10 cellular contexts compared by ENCODE assay signal in the genomic region with DNA sequence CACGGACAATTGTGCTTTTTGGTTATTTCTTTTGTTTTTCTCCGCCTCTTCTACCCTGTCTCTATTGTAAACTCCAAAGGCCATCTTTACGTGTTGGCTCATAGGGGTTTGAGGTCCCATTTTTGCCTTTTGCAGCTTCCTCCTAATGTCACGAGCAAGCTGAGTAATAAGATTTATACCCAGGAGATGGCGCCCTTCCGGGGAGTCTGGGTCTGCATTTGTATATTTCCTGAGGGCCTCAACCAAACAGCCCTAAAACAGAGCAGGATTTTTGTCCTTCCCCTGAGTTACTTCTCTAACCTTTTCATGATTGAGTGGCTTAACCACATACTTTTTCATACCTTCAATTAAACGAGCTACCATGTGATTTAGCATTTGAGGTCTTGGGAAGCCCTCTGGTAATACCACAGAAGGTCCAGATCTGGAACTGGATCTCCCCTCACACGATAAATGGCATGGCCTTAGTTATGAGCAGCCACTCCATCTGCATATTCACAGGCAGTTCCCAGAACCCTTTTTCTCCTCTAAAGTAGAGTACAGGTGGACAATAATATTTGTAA. TPM values are rescaled to one million over a fixed set of nuclear protein-coding genes. Genes with fewer than 3 reads are reported as not detected.
DNase-seq lines count a peak whose midpoint lies in the region; ATAC-seq and TF ChIP-seq lines count a peak whose summit lies in the region.
"Had no signal": no experiment of that assay in that cellular context is flagged by ENCODE, and none has a peak within 500 bp of the region (broad histone marks: within the 10 kb centered on the region; RNA-seq: fewer than 3 reads in every experiment).

No MANE protein-coding gene starts in this region.

- no peak overlapping the region for H3K27ac Mint-ChIP-seq in stimulated activated effector memory CD8-positive, alpha-beta T cell treated with anti-CD3 and anti-CD28 coated beads, Interleukin-12 subunit alpha, Interleukin-12 subunit beta, amount 100 ng/mL, for 72 hours
- H3K27ac Mint-ChIP-seq: stimulated activated memory B cell treated with anti-CD40 and anti-IgM and Interleukin-4, amounts not matched to agents 10 μg/mL and 1 μg/mL and 100 μg/mL, for 72 hours had no signal

- no peak overlapping the region for H3K4me3 Mint-ChIP-seq in stimulated activated effector memory CD8-positive, alpha-beta T cell treated with anti-CD3 and anti-CD28 coated beads, Interleukin-12 subunit alpha, Interleukin-12 subunit beta, amount 100 ng/mL, for 72 hours
- H3K4me3 Mint-ChIP-seq: stimulated activated memory B cell treated with anti-CD40 and anti-IgM and Interleukin-4, amounts not matched to agents 10 μg/mL and 1 μg/mL and 100 μg/mL, for 72 hours had no signal

- no peaks in the 10 kb centered on the region for H3K4me1 Mint-ChIP-seq in stimulated activated effector memory CD8-positive, alpha-beta T cell treated with anti-CD3 and anti-CD28 coated beads, Interleukin-12 subunit alpha, Interleukin-12 subunit beta, amount 100 ng/mL, for 72 hours

- no peak overlapping the region for H3K27ac ChIP-seq in fibroblast of lung (ENCODE audit: insufficient read depth, low read length)
- H3K27ac ChIP-seq: neutrophil had no signal

- H3K4me2 ChIP-seq in fibroblast of lung (ENCODE audit: extremely low read depth, insufficient read depth, low read length), result no peak overlapping the region

- no peak overlapping the region for H2AFZ ChIP-seq in fibroblast of lung (ENCODE audit: low read length)

- no peaks in the 10 kb centered on the region for H3K27me3 ChIP-seq in fibroblast of lung (ENCODE audit: control insufficient read depth, insufficient read depth, low read length)
- H3K27me3 ChIP-seq: neutrophil had no signal

- peak; percentile 35 for DNase-seq in AG08396 (ENCODE audit: low spot score)
- no peak for DNase-seq in GM12864 (ENCODE audit: low read depth)
- peak in 1 of 2 donors; percentile 33 for DNase-seq in fibroblast of lung (ENCODE audit: low read depth in 2 of 2)
- DNase-seq in stimulated activated effector memory CD8-positive, alpha-beta T cell treated with anti-CD3 and anti-CD28 coated beads, Interleukin-12 subunit alpha, Interleukin-12 subunit beta, amount 100 ng/mL, for 72 hours (ENCODE audit: low spot score in 2 of 2), result no peak
- DNase-seq in DMS153 treated with DMSO at 0.1 percent for 48 hours (lab: John Stamatoyannopoulos, UW; ENCODE audit: unreplicated experiment), result no peak

- H3K9me3 Mint-ChIP-seq in stimulated activated effector memory CD8-positive, alpha-beta T cell treated with anti-CD3 and anti-CD28 coated beads, Interleukin-12 subunit alpha, Interleukin-12 subunit beta, amount 100 ng/mL, for 72 hours, result no peaks in the 10 kb centered on the region
- H3K9me3 Mint-ChIP-seq: stimulated activated memory B cell treated with anti-CD40 and anti-IgM and Interleukin-4, amounts not matched to agents 10 μg/mL and 1 μg/mL and 100 μg/mL, for 72 hours had no signal

- H4K20me1 ChIP-seq in fibroblast of lung (ENCODE audit: control insufficient read depth, extremely low read depth, insufficient read depth, low read length), result no peaks in the 10 kb centered on the region

- no peaks in the 10 kb centered on the region for H3K4me1 ChIP-seq in fibroblast of lung (ENCODE audit: control insufficient read depth, extremely low read depth, insufficient read depth, low read length)

- H3K36me3 Mint-ChIP-seq in stimulated activated effector memory CD8-positive, alpha-beta T cell treated with anti-CD3 and anti-CD28 coated beads, Interleukin-12 subunit alpha, Interleukin-12 subunit beta, amount 100 ng/mL, for 72 hours, result no peaks in the 10 kb centered on the region
- H3K36me3 Mint-ChIP-seq: stimulated activated memory B cell treated with anti-CD40 and anti-IgM and Interleukin-4, amounts not matched to agents 10 μg/mL and 1 μg/mL and 100 μg/mL, for 72 hours had no signal

- H3K36me3 ChIP-seq in fibroblast of lung (ENCODE audit: control insufficient read depth, insufficient read depth, low read length), result no peaks in the 10 kb centered on the region
- H3K36me3 ChIP-seq: neutrophil had no signal

- no peaks in the 10 kb centered on the region for H3K79me2 ChIP-seq in fibroblast of lung (ENCODE audit: control insufficient read depth, insufficient read depth, low read length)

- ATAC-seq in SK-N-SH treated with all-trans-retinoic acid at 6 μM for 48 hours (peak; percentile 63; the same call in 1 of the 3 replicates), GM21723 (IDR thresholded peaks at IDR 0.05; ENCODE audit: unreplicated experiment) (no peak), GM21515 (IDR thresholded peaks at IDR 0.05; ENCODE audit: unreplicated experiment) (no peak)
- no peak for ATAC-seq in stimulated activated effector memory CD8-positive, alpha-beta T cell treated with anti-CD3 and anti-CD28 coated beads, Interleukin-12 subunit alpha, Interleukin-12 subunit beta, amount 100 ng/mL, for 72 hours
- ATAC-seq: stimulated activated memory B cell treated with anti-CD40 and anti-IgM and Interleukin-4, amounts not matched to agents 10 μg/mL and 1 μg/mL and 100 μg/mL, for 72 hours had no signal

- no peaks in the 10 kb centered on the region for H3K9me3 ChIP-seq in fibroblast of lung (ENCODE audit: control insufficient read depth, insufficient read depth, low read depth, low read length)
- H3K9me3 ChIP-seq: neutrophil had no signal

- TF ChIP-seq CTCF in GM12864 (IDR thresholded peaks at IDR 0.05; ENCODE audit: low read depth, low read length, missing control alignments), result peak; percentile 28
- peak; percentile 26 to 44 for TF ChIP-seq CTCF in fibroblast of lung (conservative IDR thresholded peaks at IDR 0.05 in 1 of 2, IDR thresholded peaks at IDR 0.05 in 1 of 2; ENCODE audit: low read depth in 1 of 2, low read length in 2 of 2)

- H3K4me3 ChIP-seq in GM12864 (ENCODE audit: low read depth, low read length) (no peak overlapping the region), fibroblast of lung (replicated peaks in 1 of 4; ENCODE audit: control extremely low read depth in 1 of 4, insufficient read depth in 1 of 4, low read depth in 3 of 4, low read length in 4 of 4) (no peak overlapping the region)

- H3K9ac ChIP-seq in fibroblast of lung (ENCODE audit: insufficient read depth, low read length), result no peak overlapping the region

TF ChIP-seq in SK-N-SH treated with all-trans-retinoic acid at 6 μM for 48 hours, 23 proteins besides CTCF, POLR2A, EP300 and RAD21:
- TF ChIP-seq ZNF70 (CRISPR knock-in tag; IDR thresholded peaks at IDR 0.05), result no peak
TF ChIP-seq in SK-N-SH treated with all-trans-retinoic acid at 6 μM for 48 hours: peak in this region for 0.

RNA-seq across cellular contexts. Expression of gene CFAP95, which starts 11.2 kb away (rescaled TPM):
- total RNA-seq in fibroblast of lung, result not detected in 2 replicates
- polyA plus RNA-seq in fibroblast of lung, result not detected in 2 replicates
- polyA plus RNA-seq in fibroblast of lung (2012), result not detected in 2 replicates
- not detected in 2 replicates for polyA minus RNA-seq in fibroblast of lung (ENCODE audit: low replicate concordance)

RNA-seq across cellular contexts. Expression of gene PTAR1, which starts 49.6 kb away (rescaled TPM):
- total RNA-seq in fibroblast of lung, result 74.5 and 115 TPM in 2 replicates
- polyA plus RNA-seq in fibroblast of lung, result 18.0 and 21.7 TPM in 2 replicates
- 11.9 and 18.8 TPM in 2 replicates for polyA plus RNA-seq in fibroblast of lung (2012)
- polyA minus RNA-seq in fibroblast of lung (ENCODE audit: low replicate concordance), result 11.3 and 25.2 TPM in 2 replicates
